In the genomic region with DNA sequence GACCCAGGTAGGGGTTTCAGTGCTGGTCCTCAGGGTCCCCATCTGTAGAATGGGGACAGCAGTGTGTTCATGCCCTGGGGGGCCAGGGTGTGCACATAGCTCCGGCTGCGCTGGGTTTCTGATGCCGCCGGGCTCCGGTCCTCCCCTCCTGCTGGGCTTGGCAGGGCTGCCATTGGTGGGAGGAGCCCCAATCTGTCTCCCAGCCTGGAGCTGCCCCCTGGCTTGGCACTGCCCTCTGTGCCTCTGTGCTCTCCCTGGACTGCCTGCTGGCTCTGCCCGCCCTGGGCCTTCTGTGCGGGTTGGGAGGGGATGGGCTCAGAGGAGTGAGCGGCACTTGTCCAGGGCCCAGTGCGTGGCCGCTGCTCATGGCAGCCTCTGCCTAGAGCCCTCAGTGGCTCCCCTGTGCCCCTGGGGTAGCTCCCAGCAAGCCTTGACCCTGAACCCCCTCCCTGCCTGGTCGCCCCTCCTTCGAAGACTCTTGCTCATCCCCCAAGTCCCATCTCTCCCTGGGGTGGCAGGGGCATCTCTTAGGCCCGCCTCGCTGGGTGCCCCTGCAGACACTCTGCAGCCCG, we compare ENCODE assay signal across 1 cellular context.
TF ChIP-seq lines count a peak whose summit lies in the region.

No MANE protein-coding gene starts in this region.

TF ChIP-seq in H1, 55 proteins besides CTCF, POLR2A, EP300 and RAD21:
- TF ChIP-seq CTBP2 (IDR thresholded peaks at IDR 0.05; ENCODE audit: borderline replicate concordance, insufficient read depth, insufficient read length, low read length) (no peak), RXRA (IDR thresholded peaks at IDR 0.05; ENCODE audit: insufficient read depth, low read depth, low read length) (no peak), BRCA1 (IDR thresholded peaks at IDR 0.05; ENCODE audit: low read depth, low read length) (no peak)
